In genomic region chr16:70568601-70569217, GRCh38 we compare ENCODE assay signal across 22 cellular contexts. TPM values are rescaled to one million over a fixed set of nuclear protein-coding genes. Genes with fewer than 3 reads are reported as not detected.
DNase-seq lines count a peak whose midpoint lies in the region; ATAC-seq and TF ChIP-seq lines count a peak whose summit lies in the region.
"Had no signal": no experiment of that assay in that cellular context is flagged by ENCODE, and none has a peak within 500 bp of the region (broad histone marks: within the 10 kb centered on the region; RNA-seq: fewer than 3 reads in every experiment).

No MANE protein-coding gene starts in this region.

- no peak for DNase-seq in activated T-cell treated with anti-CD3 and anti-CD28 coated beads, Interleukin-2, amount 50 U/mL, for 24 hours
- no peak for DNase-seq in activated T-cell treated with anti-CD3 and anti-CD28 coated beads, Interleukin-2, amount 50 U/mL, for 4 hours
- DNase-seq in WTC11 (ENCODE audit: low spot score), result no peak
- peak; percentile 75 for DNase-seq in epithelial cell of prostate (ENCODE audit: low read depth, low spot score)
- no peak for DNase-seq in gastrocnemius medialis
- no peak for DNase-seq in tibial artery
- no peak for DNase-seq in DMS153 treated with DMSO at 0.1 percent for 48 hours (lab: John Stamatoyannopoulos, UW; ENCODE audit: unreplicated experiment)
- DNase-seq in glutamatergic neuron, result no peak
- DNase-seq: 8988T; activated CD4-positive, CD25-positive, alpha-beta regulatory T cell; activated effector memory CD4-positive, alpha-beta T cell treated with anti-CD3 and anti-CD28 coated beads, Interleukin-2, amount 50 U/mL, for 16 hours; body of pancreas; naive B cell; NCI-H1436 treated with DMSO at 0.1 percent for 48 hours; NCI-H748 treated with DMSO at 0.1 percent for 48 hours; OCI-M1; stimulated activated CD4-positive, alpha-beta T cell treated with anti-CD3 and anti-CD28 coated beads, Interleukin-12 subunit alpha, Interleukin-12 subunit beta, amount 100 ng/mL, for 4 hours; T-helper 2 cell had no signal

- H3K4me3 ChIP-seq in gastrocnemius medialis, result no peak overlapping the region
- no peak overlapping the region for H3K4me3 ChIP-seq in tibial artery
- H3K4me3 ChIP-seq: BLaER1, body of pancreas, esophagus muscularis mucosa, prostate gland, tibial nerve had no signal

- in situ Hi-C loops in gastrocnemius medialis (cut with MboI; ENCODE audit: low sequenced_read_pairs in 4 of 4), result no loop called here

- peaks cover 30% of the 10 kb centered on the region for H3K4me1 Mint-ChIP-seq in activated T-cell treated with anti-CD3 and anti-CD28 coated beads, Interleukin-2, amount 50 U/mL, for 24 hours (ENCODE audit: low read depth)
- H3K4me1 Mint-ChIP-seq in activated T-cell treated with anti-CD3 and anti-CD28 coated beads, Interleukin-2, amount 50 U/mL, for 4 hours (ENCODE audit: low read depth), result peaks cover 4% of the 10 kb centered on the region
- peaks cover 2% of the 10 kb centered on the region for H3K4me1 Mint-ChIP-seq in WTC11
- no peaks in the 10 kb centered on the region for H3K4me1 Mint-ChIP-seq in glutamatergic neuron (ENCODE audit: low read depth, unreplicated experiment)

- TF ChIP-seq POLR2A in gastrocnemius medialis (IDR thresholded peaks at IDR 0.05), result no peak

- no peak overlapping the region for H3K4me3 Mint-ChIP-seq in activated T-cell treated with anti-CD3 and anti-CD28 coated beads, Interleukin-2, amount 50 U/mL, for 24 hours
- no peak overlapping the region for H3K4me3 Mint-ChIP-seq in activated T-cell treated with anti-CD3 and anti-CD28 coated beads, Interleukin-2, amount 50 U/mL, for 4 hours
- H3K4me3 Mint-ChIP-seq in WTC11 (no peak overlapping the region), glutamatergic neuron (ENCODE audit: unreplicated experiment) (no peak overlapping the region)
- H3K4me3 Mint-ChIP-seq: naive B cell had no signal

- no peak for ATAC-seq in activated T-cell treated with anti-CD3 and anti-CD28 coated beads, Interleukin-2, amount 50 U/mL, for 4 hours
- ATAC-seq in WTC11, result no peak
- no peak for ATAC-seq in gastrocnemius medialis
- ATAC-seq: body of pancreas had no signal

- H3K27me3 ChIP-seq in gastrocnemius medialis, result no peaks in the 10 kb centered on the region
- H3K27me3 ChIP-seq in tibial artery, result no peaks in the 10 kb centered on the region
- H3K27me3 ChIP-seq: BLaER1, body of pancreas, esophagus muscularis mucosa, tibial nerve had no signal

- no peaks in the 10 kb centered on the region for H3K9me3 Mint-ChIP-seq in activated T-cell treated with anti-CD3 and anti-CD28 coated beads, Interleukin-2, amount 50 U/mL, for 24 hours
- H3K9me3 Mint-ChIP-seq in activated T-cell treated with anti-CD3 and anti-CD28 coated beads, Interleukin-2, amount 50 U/mL, for 4 hours, result no peaks in the 10 kb centered on the region
- H3K9me3 Mint-ChIP-seq in WTC11, result no peaks in the 10 kb centered on the region
- H3K9me3 Mint-ChIP-seq in glutamatergic neuron (ENCODE audit: unreplicated experiment), result no peaks in the 10 kb centered on the region
- H3K9me3 Mint-ChIP-seq: naive B cell had no signal

- peak overlapping the region; percentile 74 for H3K27ac Mint-ChIP-seq in activated T-cell treated with anti-CD3 and anti-CD28 coated beads, Interleukin-2, amount 50 U/mL, for 24 hours
- H3K27ac Mint-ChIP-seq in WTC11 (0 out of 2 replicates have a peak overlapping the region, but pooled peaks have one; percentile 8), glutamatergic neuron (ENCODE audit: unreplicated experiment) (no peak overlapping the region)

- H3K27ac ChIP-seq in epithelial cell of prostate (peak overlapping the region; percentile 80), gastrocnemius medialis (peak overlapping the region; percentile 27 to 95 (median 51)), tibial artery (no peak overlapping the region)
- H3K27ac ChIP-seq: BLaER1, body of pancreas, esophagus muscularis mucosa, prostate gland had no signal

- no peaks in the 10 kb centered on the region for H3K9me3 ChIP-seq in gastrocnemius medialis
- H3K9me3 ChIP-seq in tibial artery, result no peaks in the 10 kb centered on the region
- H3K9me3 ChIP-seq: BLaER1, body of pancreas, esophagus muscularis mucosa, prostate gland, tibial nerve had no signal

- peaks cover 99% of the 10 kb centered on the region for H3K36me3 Mint-ChIP-seq in activated T-cell treated with anti-CD3 and anti-CD28 coated beads, Interleukin-2, amount 50 U/mL, for 24 hours (ENCODE audit: low read depth)
- H3K36me3 Mint-ChIP-seq in activated T-cell treated with anti-CD3 and anti-CD28 coated beads, Interleukin-2, amount 50 U/mL, for 4 hours (ENCODE audit: insufficient read depth), result peaks cover 65% of the 10 kb centered on the region
- H3K36me3 Mint-ChIP-seq in WTC11 (peaks cover 95% of the 10 kb centered on the region), glutamatergic neuron (ENCODE audit: unreplicated experiment) (no peaks in the 10 kb centered on the region)

- no peaks in the 10 kb centered on the region for H3K27me3 Mint-ChIP-seq in activated T-cell treated with anti-CD3 and anti-CD28 coated beads, Interleukin-2, amount 50 U/mL, for 24 hours
- no peaks in the 10 kb centered on the region for H3K27me3 Mint-ChIP-seq in activated T-cell treated with anti-CD3 and anti-CD28 coated beads, Interleukin-2, amount 50 U/mL, for 4 hours (ENCODE audit: low read depth)
- H3K27me3 Mint-ChIP-seq in WTC11 (ENCODE audit: low read depth), result no peaks in the 10 kb centered on the region
- H3K27me3 Mint-ChIP-seq in glutamatergic neuron (ENCODE audit: unreplicated experiment), result peaks cover 3% of the 10 kb centered on the region
- H3K27me3 Mint-ChIP-seq: naive B cell had no signal

- H3K4me1 ChIP-seq in gastrocnemius medialis (peaks cover 11 to 39% of the 10 kb centered on the region in 2 donors), tibial artery (peaks cover 0 to 17% (median 13%) of the 10 kb centered on the region in 4 donors)
- H3K4me1 ChIP-seq: BLaER1, body of pancreas, prostate gland had no signal

- TF ChIP-seq CTCF in WTC11 (IDR thresholded peaks at IDR 0.05), result no peak
- TF ChIP-seq CTCF in gastrocnemius medialis (IDR thresholded peaks at IDR 0.05 in 4 of 5, conservative IDR thresholded peaks at IDR 0.05 in 1 of 5), result no peak
- no peak for TF ChIP-seq CTCF in tibial artery (IDR thresholded peaks at IDR 0.05)
- TF ChIP-seq CTCF in glutamatergic neuron (IDR thresholded peaks at IDR 0.05; ENCODE audit: partially characterized antibody, unreplicated experiment), result no peak

- intact Hi-C loops in gastrocnemius medialis (cut with DNase I; ENCODE audit: low total_unique reads), result no loop called here
- intact Hi-C loops in tibial artery (cut with DNase I; ENCODE audit: low total_unique reads), result loop anchor here (5.0 kb wide), 1 partner anchor 84 kb away; no protein-coding TSS in a partner anchor

- CTCF ChIA-PET in WTC11 (lab: Charles Lee), result interaction anchor here (1.8 kb wide), 1 partner anchor 85 kb away, joined by 5 read pairs; no protein-coding TSS in a partner anchor

- POLR2A ChIA-PET in WTC11 (lab: Charles Lee), result no interaction called here

- H3K36me3 ChIP-seq in gastrocnemius medialis (peaks cover 0 to 86% of the 10 kb centered on the region in 2 donors), tibial artery (peaks cover 89 to 94% (median 93%) of the 10 kb centered on the region in 3 donors)

TF ChIP-seq in WTC11, 78 proteins besides CTCF, POLR2A, EP300 and RAD21 (continues in another document):
- TF ChIP-seq ATF6 (CRISPR knock-in tag; IDR thresholded peaks at IDR 0.05) (no peak), NFE2L1 (CRISPR knock-in tag; IDR thresholded peaks at IDR 0.05) (no peak), TCF7 (CRISPR knock-in tag; IDR thresholded peaks at IDR 0.05; ENCODE audit: low read depth) (no peak), TEAD1 (CRISPR knock-in tag; IDR thresholded peaks at IDR 0.05) (no peak), NR1H2 (CRISPR knock-in tag; IDR thresholded peaks at IDR 0.05) (no peak), FOXP1 (CRISPR knock-in tag; IDR thresholded peaks at IDR 0.05; ENCODE audit: borderline replicate concordance) (no peak), MAX (CRISPR knock-in tag; IDR thresholded peaks at IDR 0.05) (no peak), RORB (CRISPR knock-in tag; IDR thresholded peaks at IDR 0.05) (no peak), ZNF416 (CRISPR knock-in tag; IDR thresholded peaks at IDR 0.05) (no peak), ELF4 (CRISPR knock-in tag; IDR thresholded peaks at IDR 0.05; ENCODE audit: low read depth) (no peak), MYBL2 (CRISPR knock-in tag; IDR thresholded peaks at IDR 0.05) (no peak), ZNF317 (CRISPR knock-in tag; IDR thresholded peaks at IDR 0.05; ENCODE audit: borderline replicate concordance, low read depth) (no peak)

RNA-seq across cellular contexts. Expression of gene SF3B3, which starts 45.1 kb away (rescaled TPM):
- total RNA-seq in activated T-cell treated with anti-CD3 and anti-CD28 coated beads, Interleukin-2, amount 50 U/mL, for 4 hours, result 100 to 1,000 TPM; 647 to 745 (median 710) TPM
- total RNA-seq in WTC11 (2021) (423 to 475 TPM (median 430 TPM) in 3 replicates), gastrocnemius medialis (100 to 1,000 TPM in 2 of 4 donors, 10 to 100 TPM in 2; 71.0 to 110 (median 97.2) TPM), glutamatergic neuron (ENCODE audit: unreplicated experiment) (278 TPM)

RNA-seq across cellular contexts. Expression of gene COG4, which starts 45.4 kb away (rescaled TPM):
- total RNA-seq in activated T-cell treated with anti-CD3 and anti-CD28 coated beads, Interleukin-2, amount 50 U/mL, for 4 hours, result 10 to 100 TPM; 24.0 to 31.6 (median 29.3) TPM
- total RNA-seq in WTC11 (2021) (56.6 to 65.6 TPM (median 61.8 TPM) in 3 replicates), gastrocnemius medialis (100 to 1,000 TPM in 1 of 4 donors, 10 to 100 TPM in 3; 71.8 to 113 (median 82.0) TPM), glutamatergic neuron (ENCODE audit: unreplicated experiment) (70.8 TPM)

Comparison
In these comparisons a context has a peak if more than half of its experiments do, and no peak if none do; other contexts are left out.
1. H3K27ac ChIP-seq: peak in epithelial cell of prostate (single experiment) and gastrocnemius medialis (4 of 4); none in tibial artery (0 of 2).